ENCODE assay signal across 8 cellular contexts in the genomic region with DNA sequence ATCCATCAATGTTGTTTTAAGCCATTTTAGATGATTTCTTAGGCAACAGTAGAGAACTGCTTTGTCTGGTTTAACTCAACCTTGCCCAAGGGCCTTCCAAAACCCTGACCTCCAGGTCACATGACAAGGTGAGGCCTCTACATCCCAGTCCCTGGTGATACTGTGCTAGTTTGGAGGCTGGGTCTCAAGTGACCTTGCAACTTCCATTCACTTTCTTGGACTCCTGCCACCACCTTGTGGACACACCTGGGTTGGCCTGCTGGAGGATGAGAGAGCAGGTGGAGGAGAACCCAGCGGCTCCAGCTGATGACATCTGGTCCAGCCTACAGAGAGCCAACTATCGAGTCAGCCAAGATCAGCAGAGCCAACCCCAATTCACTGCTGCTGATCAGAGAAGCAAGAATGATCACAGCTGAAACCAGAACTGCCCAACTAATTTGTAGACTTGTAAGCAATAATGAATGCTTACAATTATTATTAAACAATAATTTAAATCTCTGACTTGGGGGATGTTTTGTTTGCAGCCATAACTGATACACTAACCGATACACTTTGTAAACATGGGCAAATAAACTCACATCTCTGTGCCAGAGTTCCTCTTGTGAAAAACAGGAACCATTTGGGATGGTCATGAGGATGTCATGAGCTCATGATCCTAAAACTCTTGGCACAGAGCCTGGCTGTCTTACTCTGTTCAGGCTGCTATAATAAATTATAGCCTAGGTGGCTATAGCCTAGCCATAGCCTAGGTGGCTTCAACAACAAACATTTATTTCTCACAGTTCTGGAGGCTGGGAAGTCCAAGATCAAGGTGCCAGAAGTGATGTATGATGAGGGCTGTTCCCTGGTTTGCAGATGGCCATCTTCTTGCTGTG. TPM values are rescaled to one million over a fixed set of nuclear protein-coding genes. Genes with fewer than 3 reads are reported as not detected.
DNase-seq lines count a peak whose midpoint lies in the region; ATAC-seq, FAIRE-seq and TF ChIP-seq lines count a peak whose summit lies in the region.

No MANE protein-coding gene starts in this region.

- TF ChIP-seq EP300 in stomach (IDR thresholded peaks at IDR 0.05): no peak

- H3K27ac Mint-ChIP-seq in MCF 10A (ENCODE audit: low read depth, unreplicated experiment): no peak overlapping the region

- no TSS peak for BruUV-seq in MCF 10A (replicated peaks; lab: Mats Ljungman, UMichigan)

- in situ Hi-C loops in SK-MEL-5 (cut with HindIII; ENCODE audit: low pct_unique_long_range_greater_than_20kb, low sequenced_read_pairs): no loop called here

- FAIRE-seq in frontal cortex (lab: Jason Lieb, UNC) (no peak), kidney (lab: Jason Lieb, UNC) (no peak)

- TF ChIP-seq CTCF in MCF 10A (IDR thresholded peaks at IDR 0.05; ENCODE audit: unreplicated experiment) (no peak), breast epithelium (IDR thresholded peaks at IDR 0.05) (peak in 1 of 3 donors; percentile 11), coronary artery (IDR thresholded peaks at IDR 0.05) (no peak), stomach (IDR thresholded peaks at IDR 0.05) (no peak), kidney (IDR thresholded peaks at IDR 0.05; ENCODE audit: borderline replicate concordance, extremely low read depth, insufficient read depth) (no peak)

- H3K4me3 Mint-ChIP-seq in MCF 10A (ENCODE audit: unreplicated experiment): no peak overlapping the region

- no peak for ATAC-seq in GM18868 (IDR thresholded peaks at IDR 0.05; ENCODE audit: unreplicated experiment)

- no peak for TF ChIP-seq POLR2A in breast epithelium (IDR thresholded peaks at IDR 0.05)
- no peak for TF ChIP-seq POLR2A in stomach (IDR thresholded peaks at IDR 0.05)

- H3K27me3 ChIP-seq in breast epithelium (no peaks in the 10 kb centered on the region), stomach (no peaks in the 10 kb centered on the region)

- H3K4me1 ChIP-seq in breast epithelium (peaks cover 0 to 4% of the 10 kb centered on the region in 2 donors), stomach (peaks cover 22 to 41% (median 32%) of the 10 kb centered on the region in 4 donors), kidney (ENCODE audit: control insufficient read depth in 1 of 2, insufficient read depth in 1 of 2, low read depth in 1 of 2, low read length in 2 of 2) (peaks cover 0 to 8% of the 10 kb centered on the region in 2 donors)

- no peaks in the 10 kb centered on the region for H3K36me3 Mint-ChIP-seq in MCF 10A (ENCODE audit: insufficient read depth, unreplicated experiment)

- H3K4me1 Mint-ChIP-seq in MCF 10A (ENCODE audit: insufficient read depth, unreplicated experiment): no peaks in the 10 kb centered on the region

- no peaks in the 10 kb centered on the region for H3K36me3 ChIP-seq in breast epithelium
- H3K36me3 ChIP-seq in stomach: no peaks in the 10 kb centered on the region
- H3K36me3 ChIP-seq in kidney (ENCODE audit: control insufficient read depth in 1 of 2, insufficient read depth in 2 of 2, low read length in 2 of 2): no peaks in the 10 kb centered on the region

- intact Hi-C loops in MCF 10A (cut with micrococcal nuclease): no loop called here
- intact Hi-C loops in breast epithelium (cut with DNase I; ENCODE audit: low total_unique reads): no loop called here
- intact Hi-C loops in stomach (cut with DNase I; ENCODE audit: low total_unique reads): no loop called here
- intact Hi-C loops in kidney (cut with DNase I): no loop called here

- DNase-seq in MCF 10A (ENCODE audit: unreplicated experiment): peak; percentile 39
- no peak for DNase-seq in breast epithelium (ENCODE audit: low spot score in 2 of 2)
- DNase-seq in SK-MEL-5 (ENCODE audit: low read depth, low spot score): peak; percentile 37
- peak; percentile 59 for DNase-seq in coronary artery (ENCODE audit: low spot score)
- peak; percentile 60 for DNase-seq in stomach
- DNase-seq in frontal cortex (ENCODE audit: low spot score in 2 of 2): no peak
- no peak for DNase-seq in kidney

- peak overlapping the region in 1 of 2 donors; percentile 11 for H3K27ac ChIP-seq in breast epithelium
- peak overlapping the region in 1 of 2 donors; percentile 14 for H3K27ac ChIP-seq in coronary artery
- peak overlapping the region in 3 of 5 donors; percentile 1 to 28 (median 1) for H3K27ac ChIP-seq in stomach
- peak overlapping the region in 1 of 2 donors; percentile 36 for H3K27ac ChIP-seq in kidney (ENCODE audit: low read depth in 2 of 2, low read length in 2 of 2)

- H3K9ac ChIP-seq in kidney (ENCODE audit: low read length in 2 of 2): no peak overlapping the region

- 41 to 61% (median 54%) methylated on average over 3 of the region's 3 CpGs for WGBS in stomach, 5 donors

- H3K9me3 Mint-ChIP-seq in MCF 10A (ENCODE audit: unreplicated experiment): peaks cover 8% of the 10 kb centered on the region

- POLR2A ChIA-PET in MCF 10A (lab: Yijun Ruan, JAX): interaction anchor here (0.6 kb wide), 2 partner anchors 95 to 118 kb away, joined by 3 to 4 read pairs; no protein-coding TSS in a partner anchor

- no peaks in the 10 kb centered on the region for H3K27me3 Mint-ChIP-seq in MCF 10A (ENCODE audit: insufficient read depth, unreplicated experiment)

- CTCF ChIA-PET in MCF 10A (lab: Yijun Ruan, JAX): interaction anchor here (1.0 to 1.1 kb wide), 2 partner anchors 36 to 47 kb away, joined by 3 read pairs; no protein-coding TSS in a partner anchor

- H3K9me3 ChIP-seq in breast epithelium (no peaks in the 10 kb centered on the region), stomach (peaks cover 0 to 9% (median 0%) of the 10 kb centered on the region in 4 donors), kidney (ENCODE audit: control insufficient read depth in 1 of 2, low read length in 2 of 2) (peaks cover 0 to 4% of the 10 kb centered on the region in 2 donors)

- H3K4me3 ChIP-seq in breast epithelium (no peak overlapping the region), coronary artery (no peak overlapping the region), stomach (no peak overlapping the region), kidney (ENCODE audit: low read length in 2 of 2) (no peak overlapping the region)

RNA-seq across cellular contexts. Expression of gene FAM187B, which starts 11.5 kb away (rescaled TPM):
- total RNA-seq in MCF 10A (2022) (not detected in 2 replicates), breast epithelium (under 1 TPM in 1 of 3 donors, not detected in 2; 0.44 TPM), stomach (not detected), frontal cortex (not detected), kidney (not detected)
- not detected in 2 replicates for total RNA-seq in SK-MEL-5 (2014; rRNA removed; shearing (Covaris generic))
- not detected in 2 replicates for polyA plus RNA-seq in SK-MEL-5 (2015; cell fraction: cytosol; rRNA removed)
- polyA plus RNA-seq in SK-MEL-5 (2015; cell fraction: nucleus; rRNA removed): not detected in 2 replicates
- polyA plus RNA-seq in stomach (under 1 TPM in 1 of 3 donors, not detected in 2; 0.25 TPM), kidney (ENCODE audit: insufficient read depth, low read depth, low replicate concordance) (not detected)

RNA-seq across cellular contexts. Expression of gene LSR, which starts 31.7 kb away (rescaled TPM):
- 60.6 and 64.1 TPM in 2 replicates for total RNA-seq in MCF 10A (2022)
- 10 to 100 TPM in 2 of 3 donors, 1 to 10 TPM in 1; 3.7 to 37.5 (median 35.1) TPM for total RNA-seq in breast epithelium
- total RNA-seq in SK-MEL-5 (2014; rRNA removed; shearing (Covaris generic)): 0.98 and 1.2 TPM in 2 replicates
- 0.88 and 2.1 TPM in 2 replicates for polyA plus RNA-seq in SK-MEL-5 (2015; cell fraction: cytosol; rRNA removed)
- polyA plus RNA-seq in SK-MEL-5 (2015; cell fraction: nucleus; rRNA removed): 1.3 TPM in 1 of 2 replicates, not detected in the other
- total RNA-seq in stomach: 100 to 1,000 TPM in 2 of 5 donors, 10 to 100 TPM in 3; 20.4 to 174 (median 72.8) TPM
- polyA plus RNA-seq in stomach: 10 to 100 TPM; 17.9 to 90.7 (median 84.4) TPM
- total RNA-seq in frontal cortex: 0.82 TPM
- total RNA-seq in kidney: 87.2 TPM
- 37.9 TPM for polyA plus RNA-seq in kidney (ENCODE audit: insufficient read depth, low read depth, low replicate concordance)

RNA-seq across cellular contexts. Expression of gene USF2, which starts 51.7 kb away (rescaled TPM):
- total RNA-seq in MCF 10A (2022) (81.6 and 95.7 TPM in 2 replicates), breast epithelium (100 to 1,000 TPM in 1 of 3 donors, 10 to 100 TPM in 2; 72.7 to 117 (median 77.3) TPM), stomach (100 to 1,000 TPM in 1 of 5 donors, 10 to 100 TPM in 4; 26.8 to 105 (median 71.8) TPM), frontal cortex (38.7 TPM), kidney (118 TPM)
- total RNA-seq in SK-MEL-5 (2014; rRNA removed; shearing (Covaris generic)): 78.1 and 82.7 TPM in 2 replicates
- polyA plus RNA-seq in SK-MEL-5 (2015; cell fraction: cytosol; rRNA removed): 173 and 203 TPM in 2 replicates
- polyA plus RNA-seq in SK-MEL-5 (2015; cell fraction: nucleus; rRNA removed): 130 TPM in 2 replicates
- polyA plus RNA-seq in stomach (100 to 1,000 TPM in 1 of 3 donors, 10 to 100 TPM in 2; 83.9 to 109 (median 88.2) TPM), kidney (ENCODE audit: insufficient read depth, low read depth, low replicate concordance) (82.8 TPM)

Comparison
In these comparisons a context has a peak if more than half of its experiments do, and no peak if none do; other contexts are left out.
1. DNase-seq: peak in MCF 10A (single experiment), SK-MEL-5 (single experiment), coronary artery (single experiment) and stomach (single experiment); none in breast epithelium (0 of 2), frontal cortex (0 of 2) and kidney (single experiment).